In the genomic region with DNA sequence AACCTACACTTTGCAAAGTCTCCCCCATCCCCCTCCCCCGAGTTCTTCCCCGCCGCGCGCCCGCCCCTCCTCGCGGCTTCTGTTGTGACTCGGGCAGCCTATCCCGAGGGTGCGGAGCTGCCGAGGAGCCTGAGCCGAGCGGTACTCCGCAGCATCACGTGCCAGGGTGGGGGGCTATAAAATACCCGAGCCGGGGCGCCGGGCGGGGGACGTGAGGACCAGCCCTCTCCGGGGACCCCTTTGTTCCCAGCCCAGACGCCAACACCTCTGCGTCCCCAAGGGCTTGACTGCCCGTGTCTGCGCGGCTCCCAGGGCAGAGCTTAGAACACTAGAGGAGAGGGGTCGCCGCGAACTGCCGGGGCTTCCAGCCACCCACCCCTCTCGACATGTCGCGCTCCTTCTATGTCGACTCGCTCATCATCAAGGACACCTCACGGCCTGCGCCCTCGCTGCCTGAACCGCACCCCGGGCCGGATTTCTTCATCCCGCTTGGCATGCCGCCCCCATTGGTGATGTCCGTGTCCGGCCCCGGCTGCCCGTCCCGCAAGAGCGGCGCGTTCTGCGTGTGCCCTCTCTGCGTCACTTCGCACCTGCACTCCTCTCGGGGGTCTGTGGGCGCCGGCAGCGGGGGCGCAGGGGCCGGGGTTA, we compare ENCODE assay signal across 8 cellular contexts. TPM values are rescaled to one million over a fixed set of nuclear protein-coding genes. Genes with fewer than 3 reads are reported as not detected.
DNase-seq lines count a peak whose midpoint lies in the region; ATAC-seq and TF ChIP-seq lines count a peak whose summit lies in the region.

Gene GSX2, plus strand, starts transcription at position 205 of the 648 bp plus-strand sequence. Its CDS starts 182 bp downstream, at position 387.

- H3K27ac ChIP-seq in SK-N-MC, result no peak within 1 kb of the TSS

- DNase-seq in G401 (ENCODE audit: low spot score) (peak; percentile 13), SK-N-MC (ENCODE audit: low read depth, low spot score) (no peak), fibroblast of villous mesenchyme (ENCODE audit: low read depth) (no peak), retina (peak; percentile 76), NK-92 (lab: John Stamatoyannopoulos, UW; ENCODE audit: unreplicated experiment) (no peak), DMS79 treated with DMSO at 0.1 percent for 48 hours (lab: John Stamatoyannopoulos, UW) (no peak)

- ATAC-seq in GM18907 (IDR thresholded peaks at IDR 0.05; ENCODE audit: unreplicated experiment) (no peak), HG03045 (IDR thresholded peaks at IDR 0.05; ENCODE audit: unreplicated experiment) (no peak)

- H3K36me3 ChIP-seq in SK-N-MC (ENCODE audit: insufficient read depth, low read length), result no peaks in the 10 kb centered on the region

- no peaks in the 10 kb centered on the region for H3K9me3 ChIP-seq in SK-N-MC (ENCODE audit: low read depth, low read length)

- H3K4me3 ChIP-seq in SK-N-MC (peak within 1 kb of the TSS; percentile 30; the same call in 1 of the 2 replicates), fibroblast of villous mesenchyme (ENCODE audit: low read depth, low read length) (peak within 1 kb of the TSS; percentile 59)

- no peak within 1 kb of the TSS for H3K9ac ChIP-seq in SK-N-MC (ENCODE audit: insufficient read length)

- in situ Hi-C loops in G401 (cut with HindIII; ENCODE audit: low sequenced_read_pairs), result no loop called here

- TF ChIP-seq CTCF in fibroblast of villous mesenchyme (IDR thresholded peaks at IDR 0.05; ENCODE audit: insufficient read depth, low read depth, low read length), result no peak

RNA-seq across cellular contexts. Expression of gene GSX2, which starts in this region (rescaled TPM):
- total RNA-seq in G401 (2014; rRNA removed; shearing (Covaris generic)), result 6.8 and 12.8 TPM in 2 replicates
- under 0.01 TPM in 1 of 2 replicates, not detected in the other for total RNA-seq in fibroblast of villous mesenchyme

Comparison
In these comparisons a context has a peak if more than half of its experiments do, and no peak if none do; other contexts are left out.
1. DNase-seq: peak in G401 (single experiment) and retina (single experiment); none in SK-N-MC (single experiment), fibroblast of villous mesenchyme (single experiment), NK-92 (single experiment) and DMS79 treated with DMSO at 0.1 percent for 48 hours (single experiment).